In genomic region chr7:105521731-105522458, GRCh38 we compare ENCODE assay signal across 8 cellular contexts. TPM values are rescaled to one million over a fixed set of nuclear protein-coding genes. Genes with fewer than 3 reads are reported as not detected.
DNase-seq lines count a peak whose midpoint lies in the region; ATAC-seq and TF ChIP-seq lines count a peak whose summit lies in the region.

Gene PUS7, minus strand, starts transcription at chr7:105522271. Its CDS starts 13,759 bp downstream, at chr7:105508512.

- ATAC-seq in HG02642 (IDR thresholded peaks at IDR 0.05; ENCODE audit: poor library complexity, unreplicated experiment) = peak; percentile 87
- peak; percentile 92 to 97 (median 96) for ATAC-seq in heart left ventricle
- ATAC-seq in upper lobe of right lung = peak; percentile 97

- peak within 1 kb of the TSS; percentile 49 for H3K27ac ChIP-seq in adipose tissue (ENCODE audit: low read depth, low read length)
- H3K27ac ChIP-seq in heart left ventricle = peak within 1 kb of the TSS; percentile 67 to 98 (median 91)
- H3K27ac ChIP-seq in upper lobe of right lung = peak within 1 kb of the TSS; percentile 92

- H3K36me3 ChIP-seq in heart left ventricle (no peaks in the 10 kb centered on the region), upper lobe of right lung (no peaks in the 10 kb centered on the region)

- peak in 1 of 2 donors; percentile 81 for TF ChIP-seq POLR2A in heart left ventricle (IDR thresholded peaks at IDR 0.05)

- H3K4me3 ChIP-seq in GM12865 (ENCODE audit: low read depth, low read length) (peak within 1 kb of the TSS; percentile 97), heart left ventricle (peak within 1 kb of the TSS; percentile 67 to 92 (median 76)), upper lobe of right lung (peak within 1 kb of the TSS; percentile 90)

- DNase-seq in GM12865 (ENCODE audit: low read depth) (peak; percentile 94), NCI-H1105 treated with DMSO at 0.1 percent for 48 hours (lab: John Stamatoyannopoulos, UW) (peak; percentile 83), SW480 (ENCODE audit: low spot score) (peak; percentile 95), heart left ventricle (peak; percentile 90 to 94 (median 91)), posterior vena cava (ENCODE audit: low spot score) (peak; percentile 95), upper lobe of right lung (peak; percentile 94)

- WGBS in adipose tissue, 3 donors = 0% methylated on average over 59 to 95 of the region's 96 CpGs
- 0 to 1% (median 1%) methylated on average over 28 to 96 of the region's 96 CpGs for WGBS in heart left ventricle, 4 donors

- H3K9me3 ChIP-seq in heart left ventricle = no peaks in the 10 kb centered on the region
- no peaks in the 10 kb centered on the region for H3K9me3 ChIP-seq in upper lobe of right lung

- peaks cover 0 to 18% (median 13%) of the 10 kb centered on the region in 12 donors for H3K4me1 ChIP-seq in heart left ventricle
- H3K4me1 ChIP-seq in upper lobe of right lung = peaks cover 12% of the 10 kb centered on the region

- TF ChIP-seq CTCF in GM12865 (IDR thresholded peaks at IDR 0.05; ENCODE audit: insufficient read depth, low read depth, low read length, missing control alignments) (no peak), heart left ventricle (IDR thresholded peaks at IDR 0.05) (peak in 1 of 12 donors; percentile 22), upper lobe of right lung (IDR thresholded peaks at IDR 0.05) (no peak)

- intact Hi-C loops in heart left ventricle (cut with DNase I) = loop anchor here in 1 of 10 donors (1.0 kb wide), 1 partner anchor 10 kb away; the partner anchor contains the start of gene RINT1
- intact Hi-C loops in posterior vena cava (cut with DNase I) = no loop called here
- intact Hi-C loops in upper lobe of right lung (cut with DNase I) = no loop called here

- no peaks in the 10 kb centered on the region for H3K27me3 ChIP-seq in heart left ventricle
- no peaks in the 10 kb centered on the region for H3K27me3 ChIP-seq in upper lobe of right lung

RNA-seq across cellular contexts. Expression of gene PUS7, which starts in this region (rescaled TPM):
- polyA plus RNA-seq in adipose tissue = 10 to 100 TPM in 1 of 3 donors, 1 to 10 TPM in 2; 2.9 to 12.7 (median 3.7) TPM
- 1 to 10 TPM; 2.8 to 7.9 (median 5.5) TPM for total RNA-seq in heart left ventricle
- polyA plus RNA-seq in heart left ventricle = 1 to 10 TPM; 1.9 to 5.6 TPM
- 10 to 100 TPM in 1 of 2 donors, 1 to 10 TPM in 1; 7.2 to 11.3 TPM for total RNA-seq in posterior vena cava
- 10.9 TPM for total RNA-seq in upper lobe of right lung

Comparison
In these comparisons a context has a peak if more than half of its experiments do, and no peak if none do; other contexts are left out.
1. Peak in every context shown above with its lines: DNase-seq, ATAC-seq, H3K4me3 ChIP-seq and H3K27ac ChIP-seq.